In genomic region chr4:121734576-121734975, GRCh38 we compare ENCODE assay signal across 1 cellular context.
TF ChIP-seq lines count a peak whose summit lies in the region.

No MANE protein-coding gene starts in this region.

TF ChIP-seq in SK-N-SH, 30 proteins besides CTCF, POLR2A, EP300 and RAD21 (continued from another document):
- TF ChIP-seq, protein P1, sequence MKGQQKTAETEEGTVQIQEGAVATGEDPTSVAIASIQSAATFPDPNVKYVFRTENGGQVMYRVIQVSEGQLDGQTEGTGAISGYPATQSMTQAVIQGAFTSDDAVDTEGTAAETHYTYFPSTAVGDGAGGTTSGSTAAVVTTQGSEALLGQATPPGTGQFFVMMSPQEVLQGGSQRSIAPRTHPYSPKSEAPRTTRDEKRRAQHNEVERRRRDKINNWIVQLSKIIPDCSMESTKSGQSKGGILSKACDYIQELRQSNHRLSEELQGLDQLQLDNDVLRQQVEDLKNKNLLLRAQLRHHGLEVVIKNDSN (IDR thresholded peaks at IDR 0.05; ENCODE audit: borderline replicate concordance, low read depth) = no peak
- TF ChIP-seq, protein P2, sequence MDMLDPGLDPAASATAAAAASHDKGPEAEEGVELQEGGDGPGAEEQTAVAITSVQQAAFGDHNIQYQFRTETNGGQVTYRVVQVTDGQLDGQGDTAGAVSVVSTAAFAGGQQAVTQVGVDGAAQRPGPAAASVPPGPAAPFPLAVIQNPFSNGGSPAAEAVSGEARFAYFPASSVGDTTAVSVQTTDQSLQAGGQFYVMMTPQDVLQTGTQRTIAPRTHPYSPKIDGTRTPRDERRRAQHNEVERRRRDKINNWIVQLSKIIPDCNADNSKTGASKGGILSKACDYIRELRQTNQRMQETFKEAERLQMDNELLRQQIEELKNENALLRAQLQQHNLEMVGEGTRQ (IDR thresholded peaks at IDR 0.05; ENCODE audit: borderline replicate concordance, low read depth, low read length) = no peak
- TF ChIP-seq GABPA (IDR thresholded peaks at IDR 0.05; ENCODE audit: low read depth) (no peak), ELF1 (IDR thresholded peaks at IDR 0.05) (no peak), FOXJ3 (CRISPR knock-in tag; IDR thresholded peaks at IDR 0.05) (no peak), MXI1 (IDR thresholded peaks at IDR 0.05; ENCODE audit: low read depth, low read length) (no peak), EZH2phosphoT487 (IDR thresholded peaks at IDR 0.05; ENCODE audit: borderline replicate concordance, low read depth) (no peak), YY1 (IDR thresholded peaks at IDR 0.05; ENCODE audit: low read depth) (no peak), SMC3 (IDR thresholded peaks at IDR 0.05; ENCODE audit: low read depth, low read length) (no peak), IRF3 (IDR thresholded peaks at IDR 0.05; ENCODE audit: low read depth, low read length) (no peak), TAF1 (IDR thresholded peaks at IDR 0.05; ENCODE audit: borderline replicate concordance, low read depth, low read length) (no peak), CHD2 (IDR thresholded peaks at IDR 0.05; ENCODE audit: low read length, partially characterized antibody) (no peak), FOSL2 (IDR thresholded peaks at IDR 0.05; ENCODE audit: borderline replicate concordance, low read depth) (no peak)
- TF ChIP-seq, protein P3, sequence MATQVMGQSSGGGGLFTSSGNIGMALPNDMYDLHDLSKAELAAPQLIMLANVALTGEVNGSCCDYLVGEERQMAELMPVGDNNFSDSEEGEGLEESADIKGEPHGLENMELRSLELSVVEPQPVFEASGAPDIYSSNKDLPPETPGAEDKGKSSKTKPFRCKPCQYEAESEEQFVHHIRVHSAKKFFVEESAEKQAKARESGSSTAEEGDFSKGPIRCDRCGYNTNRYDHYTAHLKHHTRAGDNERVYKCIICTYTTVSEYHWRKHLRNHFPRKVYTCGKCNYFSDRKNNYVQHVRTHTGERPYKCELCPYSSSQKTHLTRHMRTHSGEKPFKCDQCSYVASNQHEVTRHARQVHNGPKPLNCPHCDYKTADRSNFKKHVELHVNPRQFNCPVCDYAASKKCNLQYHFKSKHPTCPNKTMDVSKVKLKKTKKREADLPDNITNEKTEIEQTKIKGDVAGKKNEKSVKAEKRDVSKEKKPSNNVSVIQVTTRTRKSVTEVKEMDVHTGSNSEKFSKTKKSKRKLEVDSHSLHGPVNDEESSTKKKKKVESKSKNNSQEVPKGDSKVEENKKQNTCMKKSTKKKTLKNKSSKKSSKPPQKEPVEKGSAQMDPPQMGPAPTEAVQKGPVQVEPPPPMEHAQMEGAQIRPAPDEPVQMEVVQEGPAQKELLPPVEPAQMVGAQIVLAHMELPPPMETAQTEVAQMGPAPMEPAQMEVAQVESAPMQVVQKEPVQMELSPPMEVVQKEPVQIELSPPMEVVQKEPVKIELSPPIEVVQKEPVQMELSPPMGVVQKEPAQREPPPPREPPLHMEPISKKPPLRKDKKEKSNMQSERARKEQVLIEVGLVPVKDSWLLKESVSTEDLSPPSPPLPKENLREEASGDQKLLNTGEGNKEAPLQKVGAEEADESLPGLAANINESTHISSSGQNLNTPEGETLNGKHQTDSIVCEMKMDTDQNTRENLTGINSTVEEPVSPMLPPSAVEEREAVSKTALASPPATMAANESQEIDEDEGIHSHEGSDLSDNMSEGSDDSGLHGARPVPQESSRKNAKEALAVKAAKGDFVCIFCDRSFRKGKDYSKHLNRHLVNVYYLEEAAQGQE (IDR thresholded peaks at IDR 0.05; ENCODE audit: low read depth, low read length) = no peak
TF ChIP-seq in SK-N-SH: peak in this region for 0.
